In the genomic region with DNA sequence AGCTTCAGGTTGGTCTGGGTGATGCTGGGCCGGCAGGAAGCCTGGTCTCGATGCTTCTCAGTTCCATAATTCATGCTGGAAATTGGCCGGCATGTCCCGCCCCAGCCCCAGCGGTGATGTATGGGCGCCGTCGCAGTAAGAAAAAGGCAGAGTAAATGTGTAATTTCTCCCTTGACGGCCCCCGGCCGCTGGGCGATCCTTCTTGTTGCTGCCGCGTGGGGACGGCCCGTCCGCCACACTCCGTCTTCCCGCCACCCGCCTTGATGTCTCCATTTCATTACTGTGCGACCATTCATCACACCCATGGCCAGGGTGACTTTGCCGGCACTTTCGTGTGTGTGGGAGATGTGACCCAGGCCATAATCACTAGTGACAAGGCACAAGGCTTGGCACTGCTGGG, we compare ENCODE assay signal across 26 cellular contexts.
"Had no signal": no experiment of that assay in that cellular context is flagged by ENCODE, and none has a peak within 500 bp of the region (broad histone marks: within the 10 kb centered on the region; RNA-seq: fewer than 3 reads in every experiment).

No MANE protein-coding gene starts in this region.

- H3K9me3 ChIP-seq: ascending aorta, MG63, Peyer's patch had no signal

- H3K27ac Mint-ChIP-seq: activated CD4-positive, alpha-beta T cell treated with anti-CD3 and anti-CD28 coated beads, Interleukin-2, amount 10 ng/mL, durations not matched to agents 24 days and 14 days; activated CD8-positive, alpha-beta T cell treated with anti-CD3 and anti-CD28 coated beads, Interleukin-2, amount 10 ng/mL, durations not matched to agents 7 days and 5 days; activated naive CD8-positive, alpha-beta T cell; activated T-helper 2 cell treated with anti-CD3 and anti-CD28 coated beads, Interferon-gamma antibody, Interleukin-2, Interleukin-4, amounts not matched to agents 10 μg/mL and 5 μg/mL and 100 μg/mL, durations not matched to agents 14 hours and 24 hours and 36 hours; T-helper 1 cell treated with Interleukin-12 subunit alpha and Interleukin-12 subunit beta and Interleukin-4 antibody, amounts not matched to agents 30 μg/mL and 1 μg/mL, for 36 hours; T-helper 2 cell treated with Interferon-gamma antibody and Interleukin-4, amounts not matched to agents 5 μg/mL and 100 μg/mL, for 36 hours had no signal

- FAIRE-seq: TTC549 had no signal

- H3K27me3 Mint-ChIP-seq: activated CD4-positive, alpha-beta T cell treated with anti-CD3 and anti-CD28 coated beads, Interleukin-2, amount 10 ng/mL, durations not matched to agents 24 days and 14 days; activated naive CD8-positive, alpha-beta T cell; activated T-cell treated with anti-CD3 and anti-CD28 coated beads, Interleukin-2, amount 50 U/mL, for 24 hours; central memory CD8-positive, alpha-beta T cell had no signal

- ATAC-seq: activated CD8-positive, alpha-beta T cell treated with anti-CD3 and anti-CD28 coated beads, Interleukin-2, amount 10 ng/mL, durations not matched to agents 7 days and 5 days; PC-3 had no signal

- H3K4me3 ChIP-seq: ascending aorta, cardiac muscle cell, MG63, Peyer's patch had no signal

- DNase-seq: activated CD4-positive, alpha-beta T cell treated with anti-CD3 and anti-CD28 coated beads, Interleukin-2, amount 10 ng/mL, durations not matched to agents 24 days and 14 days; activated CD4-positive, alpha-beta T cell treated with anti-CD3 and anti-CD28 coated beads, Interleukin-2, amount 50 U/mL, for 4 hours; activated CD8-positive, alpha-beta T cell treated with anti-CD3 and anti-CD28 coated beads, Interleukin-2, amount 10 ng/mL, durations not matched to agents 7 days and 5 days; activated T-cell treated with anti-CD3 and anti-CD28 coated beads, Interleukin-2, amount 50 U/mL, for 24 hours; amygdala; Kasumi-1; KG1; MG63; NCI-H1048; NCI-H1105 treated with DMSO at 0.1 percent for 48 hours; NCI-H1436; NCI-H1694; NCI-H1930; NCI-H345; NCI-H524 treated with DMSO at 0.1 percent for 48 hours; PC-3; Peyer's patch; Right ventricle myocardium superior had no signal

- H3K27ac ChIP-seq: ascending aorta had no signal

- H3K4me3 Mint-ChIP-seq: activated CD4-positive, alpha-beta T cell treated with anti-CD3 and anti-CD28 coated beads, Interleukin-2, amount 10 ng/mL, durations not matched to agents 24 days and 14 days; activated CD8-positive, alpha-beta T cell treated with anti-CD3 and anti-CD28 coated beads, Interleukin-2, amount 10 ng/mL, durations not matched to agents 7 days and 5 days; activated naive CD8-positive, alpha-beta T cell; activated T-cell treated with anti-CD3 and anti-CD28 coated beads, Interleukin-2, amount 50 U/mL, for 24 hours; central memory CD8-positive, alpha-beta T cell; T-helper 1 cell treated with Interleukin-12 subunit alpha and Interleukin-12 subunit beta and Interleukin-4 antibody, amounts not matched to agents 30 μg/mL and 1 μg/mL, for 36 hours; T-helper 2 cell treated with Interferon-gamma antibody and Interleukin-4, amounts not matched to agents 5 μg/mL and 100 μg/mL, for 36 hours had no signal

- H3K9me3 Mint-ChIP-seq: activated CD4-positive, alpha-beta T cell treated with anti-CD3 and anti-CD28 coated beads, Interleukin-2, amount 10 ng/mL, durations not matched to agents 24 days and 14 days; activated T-cell treated with anti-CD3 and anti-CD28 coated beads, Interleukin-2, amount 50 U/mL, for 24 hours; activated T-helper 2 cell treated with anti-CD3 and anti-CD28 coated beads, Interferon-gamma antibody, Interleukin-2, Interleukin-4, amounts not matched to agents 10 μg/mL and 5 μg/mL and 100 μg/mL, durations not matched to agents 14 hours and 24 hours and 36 hours; central memory CD8-positive, alpha-beta T cell; T-helper 1 cell treated with Interleukin-12 subunit alpha and Interleukin-12 subunit beta and Interleukin-4 antibody, amounts not matched to agents 30 μg/mL and 1 μg/mL, for 36 hours; T-helper 2 cell treated with Interferon-gamma antibody and Interleukin-4, amounts not matched to agents 5 μg/mL and 100 μg/mL, for 36 hours had no signal

- H3K4me1 ChIP-seq: ascending aorta had no signal

- H3K27me3 ChIP-seq: ascending aorta, cardiac muscle cell, MG63, Peyer's patch had no signal
